19 cellular contexts compared by ENCODE assay signal in the genomic region with DNA sequence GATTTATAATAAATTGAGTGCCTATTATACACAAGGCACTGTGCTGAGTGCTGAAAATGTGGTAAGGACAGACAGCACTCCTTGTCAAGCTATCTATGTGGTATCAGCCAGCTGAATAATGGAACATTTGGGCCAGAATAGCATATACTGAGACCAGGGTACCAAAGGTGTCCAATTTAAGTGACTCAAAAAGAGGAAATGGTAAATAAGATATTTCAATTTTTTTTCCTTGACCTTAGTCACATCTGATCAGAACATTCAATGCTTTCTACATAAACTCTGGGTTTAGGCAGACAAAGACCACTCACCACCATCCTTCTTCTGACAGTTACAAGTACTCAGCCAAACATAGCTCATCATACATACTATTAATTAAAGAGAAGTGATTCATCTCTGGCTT. TPM values are rescaled to one million over a fixed set of nuclear protein-coding genes. Genes with fewer than 3 reads are reported as not detected.
A peak's percentile ranks its signal among the peaks of the same experiment; 100 is the strongest.
DNase-seq lines count a peak whose midpoint lies in the region; ATAC-seq, FAIRE-seq and TF ChIP-seq lines count a peak whose summit lies in the region.
"Had no signal": no experiment of that assay in that cellular context is flagged by ENCODE, and none has a peak within 500 bp of the region (broad histone marks: within the 10 kb centered on the region; RNA-seq: fewer than 3 reads in every experiment).

No MANE protein-coding gene starts in this region.

- CTCF ChIA-PET in WTC11 (lab: Charles Lee): no interaction called here

- no peak overlapping the region for H3K27ac Mint-ChIP-seq in WTC11

- no peaks in the 10 kb centered on the region; the same call in 1 of the 2 replicates for H3K79me2 ChIP-seq in SU-DHL-6 (ENCODE audit: insufficient read depth, low read length)

- H3K27ac ChIP-seq in left ventricle myocardium inferior (replicated peaks) (peak overlapping the region; percentile 20), SU-DHL-6 (ENCODE audit: low read depth, low read length) (peak overlapping the region; percentile 96), vagina (peak overlapping the region; percentile 51), right cardiac atrium (ENCODE audit: low read length) (no peak overlapping the region)
- H3K27ac ChIP-seq: PC-9, testis had no signal

- H4K20me1 ChIP-seq in SU-DHL-6 (ENCODE audit: low read depth, low read length): no peaks in the 10 kb centered on the region

- H3K4me3 Mint-ChIP-seq in WTC11: no peak overlapping the region

- TF ChIP-seq POLR2A in vagina (IDR thresholded peaks at IDR 0.05): no peak

- H3K27me3 ChIP-seq in left ventricle myocardium inferior (ENCODE audit: low read depth) (no peaks in the 10 kb centered on the region), SU-DHL-6 (ENCODE audit: low read length) (no peaks in the 10 kb centered on the region), vagina (no peaks in the 10 kb centered on the region), right cardiac atrium (ENCODE audit: control insufficient read depth, insufficient read depth) (no peaks in the 10 kb centered on the region)
- H3K27me3 ChIP-seq: testis had no signal

- H3F3A ChIP-seq in SU-DHL-6 (ENCODE audit: insufficient read depth): peaks cover 68% of the 10 kb centered on the region

- peak; percentile 77 for FAIRE-seq in GM18507 (lab: Jason Lieb, UNC)
- FAIRE-seq: astrocyte had no signal

- TF ChIP-seq CTCF in left ventricle myocardium inferior (IDR thresholded peaks at IDR 0.05; ENCODE audit: borderline replicate concordance) (no peak), SU-DHL-6 (IDR thresholded peaks at IDR 0.05; ENCODE audit: insufficient read depth, low read length, poor library complexity, severe bottlenecking) (no peak), vagina (IDR thresholded peaks at IDR 0.05) (no peak), WTC11 (IDR thresholded peaks at IDR 0.05) (no peak)

- no peaks in the 10 kb centered on the region for H3K4me1 Mint-ChIP-seq in WTC11

- no peak overlapping the region for H2AFZ ChIP-seq in SU-DHL-6 (ENCODE audit: low read depth, low read length, severe bottlenecking)
- H2AFZ ChIP-seq: PC-9 had no signal

- H3K4me3 ChIP-seq in left ventricle myocardium inferior (no peak overlapping the region), SU-DHL-6 (ENCODE audit: insufficient read depth, low read length, poor library complexity, severe bottlenecking) (peak overlapping the region; percentile 12), vagina (no peak overlapping the region), right cardiac atrium (ENCODE audit: low read length) (no peak overlapping the region)
- H3K4me3 ChIP-seq: PC-9, testis had no signal

- peaks cover 22% of the 10 kb centered on the region for H3K36me3 Mint-ChIP-seq in WTC11

- peak overlapping the region; percentile 30; the same call in 1 of the 2 replicates for H3K9ac ChIP-seq in SU-DHL-6 (ENCODE audit: low read length)

- no peaks in the 10 kb centered on the region for H3K27me3 Mint-ChIP-seq in WTC11 (ENCODE audit: low read depth)

- H3K4me2 ChIP-seq in SU-DHL-6 (ENCODE audit: low read depth, low read length, poor library complexity, severe bottlenecking): peak overlapping the region; percentile 93
- H3K4me2 ChIP-seq: PC-9 had no signal

- H3K36me3 ChIP-seq in left ventricle myocardium inferior (peaks cover 29% of the 10 kb centered on the region), SU-DHL-6 (ENCODE audit: low read length) (peaks cover 16% of the 10 kb centered on the region), vagina (no peaks in the 10 kb centered on the region)

- H3K9me3 Mint-ChIP-seq in WTC11: peaks cover 13% of the 10 kb centered on the region

- no peaks in the 10 kb centered on the region for H3K9me2 ChIP-seq in SU-DHL-6 (replicated peaks; ENCODE audit: insufficient read depth, low read length)

- intact Hi-C loops in left ventricle myocardium inferior (cut with micrococcal nuclease) (loop anchor here (10.0 kb wide), 1 partner anchor 75 kb away; a partner anchor contains a TSS), left cardiac atrium (cut with DNase I) (no loop called here), vagina (cut with DNase I) (no loop called here), right cardiac atrium (cut with DNase I) (no loop called here)

- POLR2A ChIA-PET in WTC11 (lab: Charles Lee): no interaction called here

- ATAC-seq in left cardiac atrium (no peak), right cardiac atrium (no peak), WTC11 (no peak), GM19351 (IDR thresholded peaks at IDR 0.05; ENCODE audit: unreplicated experiment) (no peak)

- H3K9me3 ChIP-seq in left ventricle myocardium inferior (replicated peaks) (peaks cover 6% of the 10 kb centered on the region), SU-DHL-6 (ENCODE audit: insufficient read depth, low read length) (no peaks in the 10 kb centered on the region), vagina (no peaks in the 10 kb centered on the region), right cardiac atrium (ENCODE audit: control insufficient read depth, low read length) (no peaks in the 10 kb centered on the region)
- H3K9me3 ChIP-seq: testis had no signal

- peaks cover 32% of the 10 kb centered on the region for H3K4me1 ChIP-seq in left ventricle myocardium inferior
- peaks cover 49% of the 10 kb centered on the region for H3K4me1 ChIP-seq in vagina
- peaks cover 5% of the 10 kb centered on the region for H3K4me1 ChIP-seq in right cardiac atrium (ENCODE audit: control insufficient read depth, insufficient read depth, low read length)
- H3K4me1 ChIP-seq: testis had no signal

- DNase-seq in left ventricle myocardium inferior (no peak), left cardiac atrium (no peak), GM18507 (ENCODE audit: extremely low spot score, insufficient read length, low read depth) (no peak), vagina (ENCODE audit: extremely low spot score in 2 of 2) (no peak), right cardiac atrium (no peak), WTC11 (ENCODE audit: low spot score) (no peak)
- DNase-seq: Calu3; cerebellar nuclear complex; effector CD8-positive, alpha-beta T cell; H7; head of caudate nucleus; NCI-H146; NCI-H2171 treated with DMSO at 0.1 percent for 48 hours; PC-9; T1000; testis had no signal

TF ChIP-seq in WTC11, 78 proteins besides CTCF, POLR2A, EP300 and RAD21 (continues in another document):
- TF ChIP-seq SMAD4 (CRISPR knock-in tag; IDR thresholded peaks at IDR 0.05) (no peak), ZNF219 (CRISPR knock-in tag; IDR thresholded peaks at IDR 0.05; ENCODE audit: borderline replicate concordance) (no peak), ZNF317 (CRISPR knock-in tag; IDR thresholded peaks at IDR 0.05; ENCODE audit: borderline replicate concordance, low read depth) (no peak), OVOL2 (CRISPR knock-in tag; IDR thresholded peaks at IDR 0.05; ENCODE audit: borderline replicate concordance) (no peak)
- TF ChIP-seq, protein P1, sequence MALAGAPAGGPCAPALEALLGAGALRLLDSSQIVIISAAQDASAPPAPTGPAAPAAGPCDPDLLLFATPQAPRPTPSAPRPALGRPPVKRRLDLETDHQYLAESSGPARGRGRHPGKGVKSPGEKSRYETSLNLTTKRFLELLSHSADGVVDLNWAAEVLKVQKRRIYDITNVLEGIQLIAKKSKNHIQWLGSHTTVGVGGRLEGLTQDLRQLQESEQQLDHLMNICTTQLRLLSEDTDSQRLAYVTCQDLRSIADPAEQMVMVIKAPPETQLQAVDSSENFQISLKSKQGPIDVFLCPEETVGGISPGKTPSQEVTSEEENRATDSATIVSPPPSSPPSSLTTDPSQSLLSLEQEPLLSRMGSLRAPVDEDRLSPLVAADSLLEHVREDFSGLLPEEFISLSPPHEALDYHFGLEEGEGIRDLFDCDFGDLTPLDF (CRISPR knock-in tag; IDR thresholded peaks at IDR 0.05): no peak
- TF ChIP-seq, protein P2, sequence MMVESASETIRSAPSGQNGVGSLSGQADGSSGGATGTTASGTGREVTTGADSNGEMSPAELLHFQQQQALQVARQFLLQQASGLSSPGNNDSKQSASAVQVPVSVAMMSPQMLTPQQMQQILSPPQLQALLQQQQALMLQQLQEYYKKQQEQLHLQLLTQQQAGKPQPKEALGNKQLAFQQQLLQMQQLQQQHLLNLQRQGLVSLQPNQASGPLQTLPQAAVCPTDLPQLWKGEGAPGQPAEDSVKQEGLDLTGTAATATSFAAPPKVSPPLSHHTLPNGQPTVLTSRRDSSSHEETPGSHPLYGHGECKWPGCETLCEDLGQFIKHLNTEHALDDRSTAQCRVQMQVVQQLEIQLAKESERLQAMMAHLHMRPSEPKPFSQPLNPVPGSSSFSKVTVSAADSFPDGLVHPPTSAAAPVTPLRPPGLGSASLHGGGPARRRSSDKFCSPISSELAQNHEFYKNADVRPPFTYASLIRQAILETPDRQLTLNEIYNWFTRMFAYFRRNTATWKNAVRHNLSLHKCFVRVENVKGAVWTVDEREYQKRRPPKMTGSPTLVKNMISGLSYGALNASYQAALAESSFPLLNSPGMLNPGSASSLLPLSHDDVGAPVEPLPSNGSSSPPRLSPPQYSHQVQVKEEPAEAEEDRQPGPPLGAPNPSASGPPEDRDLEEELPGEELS (CRISPR knock-in tag; IDR thresholded peaks at IDR 0.05): no peak

RNA-seq across cellular contexts. Expression of a gene that starts 43.2 kb away (rescaled TPM):
- total RNA-seq in left ventricle myocardium inferior (14.8 TPM), left cardiac atrium (10 to 100 TPM in 1 of 2 donors, 1 to 10 TPM in 1; 9.7 to 13.9 TPM), vagina (14.7 TPM), right cardiac atrium (10 to 100 TPM in 3 of 4 donors, 1 to 10 TPM in 1; 9.0 to 17.3 (median 17.0) TPM), WTC11 (2021) (6.6 to 9.4 TPM (median 9.1 TPM) in 3 replicates)
- 13.9 TPM for polyA plus RNA-seq in right cardiac atrium
